In the genomic region with DNA sequence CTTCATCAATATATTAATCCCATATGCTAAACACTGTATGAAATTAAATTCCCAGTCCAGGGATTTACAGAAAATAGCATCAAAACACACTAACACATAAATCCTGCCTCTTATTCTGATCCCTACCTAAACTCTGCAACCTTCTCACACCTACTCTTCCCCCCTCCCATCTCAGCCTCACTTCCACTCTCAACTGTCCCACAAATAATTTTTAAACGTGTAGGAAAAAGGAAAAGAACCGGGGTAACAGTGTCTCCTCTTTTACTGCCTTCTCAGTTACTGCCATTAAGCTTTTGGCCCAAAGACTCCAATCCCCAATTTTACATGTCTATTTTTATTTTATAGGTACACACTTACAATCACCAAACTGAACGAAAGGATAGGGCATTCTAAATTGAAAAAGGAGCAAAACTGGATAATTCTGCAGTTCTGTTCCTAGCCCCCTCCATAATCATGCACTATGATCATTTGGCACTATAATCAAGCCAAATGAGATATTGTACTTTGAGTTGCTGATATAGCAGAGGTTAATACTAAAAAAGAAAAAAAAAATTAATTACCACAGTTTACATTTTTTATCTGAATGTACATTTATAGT, we compare ENCODE assay signal across 10 cellular contexts. TPM values are rescaled to one million over a fixed set of nuclear protein-coding genes. Genes with fewer than 3 reads are reported as not detected.
A peak's percentile ranks its signal among the peaks of the same experiment; 100 is the strongest.
DNase-seq lines count a peak whose midpoint lies in the region; ATAC-seq and TF ChIP-seq lines count a peak whose summit lies in the region.
"Had no signal": no experiment of that assay in that cellular context is flagged by ENCODE, and none has a peak within 500 bp of the region (broad histone marks: within the 10 kb centered on the region; RNA-seq: fewer than 3 reads in every experiment).

No MANE protein-coding gene starts in this region.

- H3K36me3 ChIP-seq in iPS-15b (ENCODE audit: control insufficient read depth, insufficient read depth, low read length) = no peaks in the 10 kb centered on the region
- H3K36me3 ChIP-seq: WERI-Rb-1 had no signal

- intact Hi-C loops in activated CD4-positive, alpha-beta T cell treated with anti-CD3 and anti-CD28 coated beads, Interleukin-2, amount 10 ng/mL, durations not matched to agents 24 days and 14 days (cut with micrococcal nuclease) = loop anchor here (2.0 to 5.0 kb wide), 3 partner anchors 32 to 165 kb away; partner anchors contain the start of gene GPR19
- intact Hi-C loops in activated CD8-positive, alpha-beta T cell treated with anti-CD3 and anti-CD28 coated beads for 36 hours (cut with micrococcal nuclease) = loop anchor here (5.0 kb wide), 2 partner anchors 52 to 178 kb away; no protein-coding TSS in a partner anchor

- peak overlapping the region; percentile 88 for H3K4me3 Mint-ChIP-seq in activated CD4-positive, alpha-beta T cell treated with anti-CD3 and anti-CD28 coated beads, Interleukin-2, amount 10 ng/mL, durations not matched to agents 24 days and 14 days
- peak overlapping the region; percentile 89 for H3K4me3 Mint-ChIP-seq in activated CD8-positive, alpha-beta T cell treated with anti-CD3 and anti-CD28 coated beads for 36 hours
- no peak overlapping the region for H3K4me3 Mint-ChIP-seq in stimulated activated memory B cell treated with anti-CD40 and anti-IgM and Interleukin-4, amounts not matched to agents 10 μg/mL and 1 μg/mL and 100 μg/mL, for 72 hours

- H3K9me3 ChIP-seq in iPS-15b (ENCODE audit: control insufficient read depth, insufficient read depth, low read length) = no peaks in the 10 kb centered on the region

- CTCF ChIA-PET in activated CD8-positive, alpha-beta T cell treated with anti-CD3 and anti-CD28 coated beads for 36 hours (lab: Charles Lee) = interaction anchor here (1.5 kb wide), 1 partner anchor 161 kb away, joined by 4 read pairs; no protein-coding TSS in a partner anchor

- POLR2A ChIA-PET in activated CD8-positive, alpha-beta T cell treated with anti-CD3 and anti-CD28 coated beads for 36 hours (lab: Charles Lee) = interaction anchor here (0.9 to 1.5 kb wide), 3 partner anchors 17 to 117 kb away, joined by 3 to 6 read pairs (median 3); no protein-coding TSS in a partner anchor

- H3K27me3 Mint-ChIP-seq in activated CD4-positive, alpha-beta T cell treated with anti-CD3 and anti-CD28 coated beads, Interleukin-2, amount 10 ng/mL, durations not matched to agents 24 days and 14 days = no peaks in the 10 kb centered on the region
- no peaks in the 10 kb centered on the region for H3K27me3 Mint-ChIP-seq in activated CD8-positive, alpha-beta T cell treated with anti-CD3 and anti-CD28 coated beads for 36 hours
- peaks cover 7% of the 10 kb centered on the region for H3K27me3 Mint-ChIP-seq in stimulated activated memory B cell treated with anti-CD40 and anti-IgM and Interleukin-4, amounts not matched to agents 10 μg/mL and 1 μg/mL and 100 μg/mL, for 72 hours

- peak overlapping the region; percentile 88 for H3K4me3 ChIP-seq in iPS-15b (ENCODE audit: low read depth, low read length)

- peaks cover 33% of the 10 kb centered on the region for H3K4me1 ChIP-seq in iPS-15b (ENCODE audit: control insufficient read depth, insufficient read depth, low read length)

- ATAC-seq in activated CD8-positive, alpha-beta T cell treated with anti-CD3 and anti-CD28 coated beads for 36 hours = no peak
- no peak for ATAC-seq in stimulated activated memory B cell treated with anti-CD40 and anti-IgM and Interleukin-4, amounts not matched to agents 10 μg/mL and 1 μg/mL and 100 μg/mL, for 72 hours
- no peak for ATAC-seq in HG03439 (IDR thresholded peaks at IDR 0.05; ENCODE audit: unreplicated experiment)
- no peak for ATAC-seq in HG03571 (IDR thresholded peaks at IDR 0.05; ENCODE audit: unreplicated experiment)
- ATAC-seq: left ventricle myocardium superior had no signal

- no peaks in the 10 kb centered on the region for H3K27me3 ChIP-seq in iPS-15b (ENCODE audit: control insufficient read depth, insufficient read depth, low read length)

- DNase-seq in activated CD4-positive, alpha-beta T cell treated with anti-CD3 and anti-CD28 coated beads, Interleukin-2, amount 10 ng/mL, durations not matched to agents 24 days and 14 days = no peak
- DNase-seq in activated CD4-positive, alpha-beta T cell treated with anti-CD3 and anti-CD28 coated beads, Interleukin-2, amount 50 U/mL, for 4 hours = no peak
- DNase-seq in activated CD8-positive, alpha-beta T cell treated with anti-CD3 and anti-CD28 coated beads for 36 hours = no peak
- no peak for DNase-seq in GM10266 (ENCODE audit: extremely low spot score)
- DNase-seq: left ventricle myocardium superior, WERI-Rb-1 had no signal

- peaks cover 27% of the 10 kb centered on the region for H3K36me3 Mint-ChIP-seq in activated CD4-positive, alpha-beta T cell treated with anti-CD3 and anti-CD28 coated beads, Interleukin-2, amount 10 ng/mL, durations not matched to agents 24 days and 14 days (ENCODE audit: low read depth)
- peaks cover 16% of the 10 kb centered on the region for H3K36me3 Mint-ChIP-seq in activated CD8-positive, alpha-beta T cell treated with anti-CD3 and anti-CD28 coated beads for 36 hours (ENCODE audit: low read depth)
- H3K36me3 Mint-ChIP-seq in stimulated activated memory B cell treated with anti-CD40 and anti-IgM and Interleukin-4, amounts not matched to agents 10 μg/mL and 1 μg/mL and 100 μg/mL, for 72 hours = no peaks in the 10 kb centered on the region

- peak overlapping the region; percentile 91 for H3K9ac ChIP-seq in iPS-15b (ENCODE audit: low read depth, low read length)

- no peaks in the 10 kb centered on the region for H3K9me3 Mint-ChIP-seq in activated CD4-positive, alpha-beta T cell treated with anti-CD3 and anti-CD28 coated beads, Interleukin-2, amount 10 ng/mL, durations not matched to agents 24 days and 14 days
- H3K9me3 Mint-ChIP-seq in activated CD8-positive, alpha-beta T cell treated with anti-CD3 and anti-CD28 coated beads for 36 hours = no peaks in the 10 kb centered on the region
- peaks cover under 1% of the 10 kb centered on the region for H3K9me3 Mint-ChIP-seq in stimulated activated memory B cell treated with anti-CD40 and anti-IgM and Interleukin-4, amounts not matched to agents 10 μg/mL and 1 μg/mL and 100 μg/mL, for 72 hours

- peaks cover 43% of the 10 kb centered on the region for H3K4me1 Mint-ChIP-seq in activated CD4-positive, alpha-beta T cell treated with anti-CD3 and anti-CD28 coated beads, Interleukin-2, amount 10 ng/mL, durations not matched to agents 24 days and 14 days
- peaks cover 42% of the 10 kb centered on the region for H3K4me1 Mint-ChIP-seq in activated CD8-positive, alpha-beta T cell treated with anti-CD3 and anti-CD28 coated beads for 36 hours (ENCODE audit: low read depth)
- H3K4me1 Mint-ChIP-seq in stimulated activated memory B cell treated with anti-CD40 and anti-IgM and Interleukin-4, amounts not matched to agents 10 μg/mL and 1 μg/mL and 100 μg/mL, for 72 hours = peaks cover 13% of the 10 kb centered on the region

- peak overlapping the region; percentile 55 for H3K27ac Mint-ChIP-seq in activated CD4-positive, alpha-beta T cell treated with anti-CD3 and anti-CD28 coated beads, Interleukin-2, amount 10 ng/mL, durations not matched to agents 24 days and 14 days
- H3K27ac Mint-ChIP-seq in activated CD8-positive, alpha-beta T cell treated with anti-CD3 and anti-CD28 coated beads for 36 hours = peak overlapping the region; percentile 55
- H3K27ac Mint-ChIP-seq in stimulated activated memory B cell treated with anti-CD40 and anti-IgM and Interleukin-4, amounts not matched to agents 10 μg/mL and 1 μg/mL and 100 μg/mL, for 72 hours = peak overlapping the region; percentile 17

- TF ChIP-seq CTCF in activated CD8-positive, alpha-beta T cell treated with anti-CD3 and anti-CD28 coated beads for 36 hours (IDR thresholded peaks at IDR 0.05) = no peak
- TF ChIP-seq CTCF in GM10266 (IDR thresholded peaks at IDR 0.05; ENCODE audit: control insufficient read depth, insufficient read depth, low read depth, missing control alignments) = no peak

RNA-seq across cellular contexts. Expression of gene DUSP16, which starts 2.9 kb away (rescaled TPM):
- 48.3 and 51.2 TPM in 2 replicates for total RNA-seq in activated CD4-positive, alpha-beta T cell treated with anti-CD3 and anti-CD28 coated beads, Interleukin-2, amount 10 ng/mL, durations not matched to agents 24 days and 14 days
- 10 to 100 TPM; 28.2 to 30.2 TPM for total RNA-seq in activated CD8-positive, alpha-beta T cell treated with anti-CD3 and anti-CD28 coated beads for 36 hours

RNA-seq across cellular contexts. Expression of gene CREBL2, which starts 51.9 kb away (rescaled TPM):
- total RNA-seq in activated CD4-positive, alpha-beta T cell treated with anti-CD3 and anti-CD28 coated beads, Interleukin-2, amount 10 ng/mL, durations not matched to agents 24 days and 14 days = 17.3 TPM in 2 replicates
- 10 to 100 TPM; 12.7 to 14.9 TPM for total RNA-seq in activated CD8-positive, alpha-beta T cell treated with anti-CD3 and anti-CD28 coated beads for 36 hours
